ENCODE assay signal across 6 cellular contexts in genomic region chrX:3550871-3551270, GRCh38.
"Had no signal": no experiment of that assay in that cellular context is flagged by ENCODE, and none has a peak within 500 bp of the region (broad histone marks: within the 10 kb centered on the region; RNA-seq: fewer than 3 reads in every experiment).

No MANE protein-coding gene starts in this region.

- ATAC-seq: GM23338 had no signal

- H3K27ac Mint-ChIP-seq: GM23338, H9 had no signal

- H3K4me3 Mint-ChIP-seq: GM23338, H9 had no signal

- H3K4me3 ChIP-seq: GM23338, K562 had no signal

- DNase-seq: H9, HCEC 1CT, IMR-90, KG1 had no signal

- H3K4me2 ChIP-seq: GM23338 had no signal
